14 cellular contexts compared by ENCODE assay signal in genomic region chr10:24891823-24892222, GRCh38.
DNase-seq lines count a peak whose midpoint lies in the region; ATAC-seq and TF ChIP-seq lines count a peak whose summit lies in the region.
"Had no signal": no experiment of that assay in that cellular context is flagged by ENCODE, and none has a peak within 500 bp of the region (broad histone marks: within the 10 kb centered on the region; RNA-seq: fewer than 3 reads in every experiment).

No MANE protein-coding gene starts in this region.

- in situ Hi-C loops in GM23248 (cut with MboI): no loop called here
- in situ Hi-C loops in mammary epithelial cell (cut with MboI; ENCODE audit: low sequenced_read_pairs in 2 of 2): no loop called here

- H3K27me3 ChIP-seq in GM23248 (replicated peaks; ENCODE audit: insufficient read depth): no peaks in the 10 kb centered on the region
- H3K27me3 ChIP-seq in mammary epithelial cell (ENCODE audit: insufficient read depth, low read length): no peaks in the 10 kb centered on the region
- H3K27me3 ChIP-seq in mesenchymal stem cell (ENCODE audit: control insufficient read depth in 1 of 2, insufficient read depth in 1 of 2, low read length in 2 of 2): no peaks in the 10 kb centered on the region
- no peaks in the 10 kb centered on the region for H3K27me3 ChIP-seq in prostate gland (replicated peaks; ENCODE audit: insufficient read depth)
- H3K27me3 ChIP-seq: neural progenitor cell had no signal

- no peak overlapping the region for H4K8ac ChIP-seq in mesenchymal stem cell (ENCODE audit: low read length)

- H2AFZ ChIP-seq in GM23248 (no peak overlapping the region), mammary epithelial cell (ENCODE audit: low read depth, low read length) (no peak overlapping the region), mesenchymal stem cell (ENCODE audit: low read depth, low read length) (no peak overlapping the region)
- H2AFZ ChIP-seq: neural progenitor cell had no signal

- ATAC-seq in GM18505 (IDR thresholded peaks at IDR 0.05; ENCODE audit: unreplicated experiment): no peak
- ATAC-seq in activated CD8-positive, alpha-beta memory T cell treated with anti-CD3 and anti-CD28 coated beads, Interleukin-2, amount 10 ng/mL, durations not matched to agents 7 days and 5 days: no peak
- ATAC-seq: activated T-cell treated with anti-CD3 and anti-CD28 coated beads, Interleukin-2, amount 50 U/mL, for 4 hours; left lobe of liver had no signal

- H3K36me3 ChIP-seq in GM23248 (ENCODE audit: low read depth) (no peaks in the 10 kb centered on the region), mammary epithelial cell (ENCODE audit: insufficient read depth, low read length) (no peaks in the 10 kb centered on the region), mesenchymal stem cell (ENCODE audit: control insufficient read depth in 1 of 2, insufficient read depth in 2 of 2, low read depth in 1 of 2, low read length in 2 of 2) (no peaks in the 10 kb centered on the region), prostate gland (no peaks in the 10 kb centered on the region)
- H3K36me3 ChIP-seq: neural progenitor cell had no signal

- TF ChIP-seq CTCF in mammary epithelial cell (conservative IDR thresholded peaks at IDR 0.05 in 1 of 2, IDR thresholded peaks at IDR 0.05 in 1 of 2; ENCODE audit: extremely low read depth in 1 of 2, insufficient read depth in 1 of 2, low read depth in 1 of 2, low read length in 2 of 2): no peak
- TF ChIP-seq CTCF in prostate gland (IDR thresholded peaks at IDR 0.05): no peak

- H3K27ac Mint-ChIP-seq in activated CD8-positive, alpha-beta memory T cell treated with anti-CD3 and anti-CD28 coated beads, Interleukin-2, amount 10 ng/mL, durations not matched to agents 7 days and 5 days: no peak overlapping the region
- H3K27ac Mint-ChIP-seq: neural progenitor cell had no signal

- CTCF ChIA-PET in mammary epithelial cell (lab: Charles Lee; ENCODE audit: low non-redundant PET): no interaction called here
- CTCF ChIA-PET in activated CD8-positive, alpha-beta memory T cell treated with anti-CD3 and anti-CD28 coated beads, Interleukin-2, amount 10 ng/mL, durations not matched to agents 7 days and 5 days (lab: Charles Lee): interaction anchor here (1.5 kb wide), 1 partner anchor 8 kb away, joined by 3 read pairs; no protein-coding TSS in a partner anchor

- H3K79me1 ChIP-seq in mesenchymal stem cell (replicated peaks; ENCODE audit: low read length, poor library complexity, severe bottlenecking): no peaks in the 10 kb centered on the region

- peaks cover 31% of the 10 kb centered on the region for H3K4me1 ChIP-seq in GM23248 (ENCODE audit: insufficient read depth)
- peaks cover 25% of the 10 kb centered on the region for H3K4me1 ChIP-seq in mammary epithelial cell (ENCODE audit: insufficient read depth, low read length)
- peaks cover 20% of the 10 kb centered on the region for H3K4me1 ChIP-seq in mesenchymal stem cell (ENCODE audit: control insufficient read depth, insufficient read depth, low read depth, low read length)
- H3K4me1 ChIP-seq in prostate gland (replicated peaks): no peaks in the 10 kb centered on the region
- H3K4me1 ChIP-seq: neural progenitor cell had no signal

- dilution Hi-C loops in mammary epithelial cell (cut with HindIII; ENCODE audit: low sequenced_read_pairs): no loop called here

- no peak overlapping the region for H4K91ac ChIP-seq in mesenchymal stem cell (ENCODE audit: low read length)

- BruUV-seq in mammary epithelial cell (replicated peaks; lab: Mats Ljungman, UMichigan): no TSS peak

- H2BK5ac ChIP-seq in mesenchymal stem cell (ENCODE audit: low read depth, low read length, poor library complexity, severe bottlenecking): no peak overlapping the region

- H3K4me3 Mint-ChIP-seq in activated CD8-positive, alpha-beta memory T cell treated with anti-CD3 and anti-CD28 coated beads, Interleukin-2, amount 10 ng/mL, durations not matched to agents 7 days and 5 days: no peak overlapping the region
- H3K4me3 Mint-ChIP-seq: activated T-cell treated with anti-CD3 and anti-CD28 coated beads, Interleukin-2, amount 50 U/mL, for 4 hours; neural progenitor cell had no signal

- H2BK12ac ChIP-seq in mesenchymal stem cell (ENCODE audit: low read length in 2 of 2): no peak overlapping the region

- H2BK120ac ChIP-seq in mesenchymal stem cell (ENCODE audit: low read depth, low read length): no peak overlapping the region

- no peak overlapping the region for H3K4me2 ChIP-seq in GM23248 (ENCODE audit: unreplicated experiment)
- H3K4me2 ChIP-seq in mammary epithelial cell (ENCODE audit: insufficient read depth, low read depth, low read length): no peak overlapping the region
- no peak overlapping the region for H3K4me2 ChIP-seq in mesenchymal stem cell (ENCODE audit: low read length, poor library complexity, severe bottlenecking)
- H3K4me2 ChIP-seq: neural progenitor cell had no signal

- H4K20me1 ChIP-seq in GM23248 (ENCODE audit: insufficient read depth) (no peaks in the 10 kb centered on the region), mammary epithelial cell (ENCODE audit: insufficient read depth, low read length) (no peaks in the 10 kb centered on the region)

- H2AK5ac ChIP-seq in mesenchymal stem cell (ENCODE audit: low read length, severe bottlenecking): no peak overlapping the region

- no peak overlapping the region for H3K14ac ChIP-seq in mesenchymal stem cell (ENCODE audit: low read length in 2 of 2)

- no peak overlapping the region for H2BK15ac ChIP-seq in mesenchymal stem cell (ENCODE audit: low read depth, poor library complexity, severe bottlenecking)

- intact Hi-C loops in mammary epithelial cell (cut with micrococcal nuclease): loop anchor here (2.0 kb wide), 1 partner anchor 19 kb away; no protein-coding TSS in a partner anchor
- intact Hi-C loops in prostate gland (cut with DNase I): no loop called here

- H3K27ac ChIP-seq in GM23248: no peak overlapping the region
- H3K27ac ChIP-seq in mammary epithelial cell (ENCODE audit: insufficient read depth, low read depth, low read length): no peak overlapping the region
- H3K27ac ChIP-seq in mesenchymal stem cell (ENCODE audit: low read length, poor library complexity, severe bottlenecking): peak overlapping the region; percentile 32
- no peak overlapping the region for H3K27ac ChIP-seq in prostate gland
- H3K27ac ChIP-seq: neural progenitor cell had no signal

- TF ChIP-seq POLR2A in prostate gland (IDR thresholded peaks at IDR 0.05) (no peak), GM18505 (IDR thresholded peaks at IDR 0.05; ENCODE audit: borderline replicate concordance, extremely low read depth, insufficient read depth, insufficient read length) (no peak)

- no peaks in the 10 kb centered on the region for H3K9me2 ChIP-seq in GM23248 (ENCODE audit: insufficient read depth)

- H3F3A ChIP-seq in GM23248 (ENCODE audit: insufficient read depth): no peaks in the 10 kb centered on the region

- peaks cover 57% of the 10 kb centered on the region for H3K4me1 Mint-ChIP-seq in activated CD8-positive, alpha-beta memory T cell treated with anti-CD3 and anti-CD28 coated beads, Interleukin-2, amount 10 ng/mL, durations not matched to agents 7 days and 5 days
- H3K4me1 Mint-ChIP-seq: neural progenitor cell had no signal

- H3K18ac ChIP-seq in mesenchymal stem cell (ENCODE audit: low read depth in 1 of 2, low read length in 2 of 2): no peak overlapping the region

- H3K27me3 Mint-ChIP-seq in activated CD8-positive, alpha-beta memory T cell treated with anti-CD3 and anti-CD28 coated beads, Interleukin-2, amount 10 ng/mL, durations not matched to agents 7 days and 5 days: no peaks in the 10 kb centered on the region

- no peak overlapping the region for H3K4ac ChIP-seq in mesenchymal stem cell (ENCODE audit: low read depth in 1 of 2, low read length in 2 of 2)

- H3K9me3 ChIP-seq in GM23248 (ENCODE audit: low read depth) (no peaks in the 10 kb centered on the region), mammary epithelial cell (replicated peaks; ENCODE audit: insufficient read depth, low read length) (no peaks in the 10 kb centered on the region), mesenchymal stem cell (ENCODE audit: control insufficient read depth, low read length) (no peaks in the 10 kb centered on the region), prostate gland (no peaks in the 10 kb centered on the region)

- H3K9me3 Mint-ChIP-seq in activated CD8-positive, alpha-beta memory T cell treated with anti-CD3 and anti-CD28 coated beads, Interleukin-2, amount 10 ng/mL, durations not matched to agents 7 days and 5 days (ENCODE audit: low read depth): no peaks in the 10 kb centered on the region
- H3K9me3 Mint-ChIP-seq: neural progenitor cell had no signal

- H3K4me3 ChIP-seq in GM23248 (no peak overlapping the region), mammary epithelial cell (replicated peaks in 1 of 3; ENCODE audit: insufficient read depth in 1 of 3, low read depth in 2 of 3, low read length in 3 of 3) (no peak overlapping the region), mesenchymal stem cell (ENCODE audit: insufficient read depth in 1 of 2, low read depth in 1 of 2, low read length in 2 of 2) (no peak overlapping the region), prostate gland (no peak overlapping the region)
- H3K4me3 ChIP-seq: neural progenitor cell had no signal

- DNase-seq in GM23248: peak; percentile 38
- DNase-seq in NCI-H446 treated with DMSO at 0.1 percent for 48 hours (lab: John Stamatoyannopoulos, UW): peak; percentile 69
- DNase-seq in mammary epithelial cell: peak; percentile 91
- no peak for DNase-seq in mesenchymal stem cell
- no peak for DNase-seq in prostate gland (ENCODE audit: low spot score)
- DNase-seq in activated CD8-positive, alpha-beta memory T cell treated with anti-CD3 and anti-CD28 coated beads, Interleukin-2, amount 10 ng/mL, durations not matched to agents 7 days and 5 days: no peak
- DNase-seq in NCI-H2081 treated with DMSO at 0.1 percent for 48 hours (lab: John Stamatoyannopoulos, UW): no peak
- DNase-seq: activated CD4-positive, CD25-positive, alpha-beta regulatory T cell; activated T-cell treated with anti-CD3 and anti-CD28 coated beads, Interleukin-2, amount 50 U/mL, for 4 hours; foreskin melanocyte; stimulated activated CD4-positive, alpha-beta T cell treated with anti-CD3 and anti-CD28 coated beads, Interleukin-15, amount 100 ng/mL, for 24 hours had no signal

- peaks cover 38% of the 10 kb centered on the region for H3K36me3 Mint-ChIP-seq in activated CD8-positive, alpha-beta memory T cell treated with anti-CD3 and anti-CD28 coated beads, Interleukin-2, amount 10 ng/mL, durations not matched to agents 7 days and 5 days
- H3K36me3 Mint-ChIP-seq: neural progenitor cell had no signal

- H3K79me2 ChIP-seq in GM23248 (ENCODE audit: insufficient read depth): no peaks in the 10 kb centered on the region
- H3K79me2 ChIP-seq in mammary epithelial cell (ENCODE audit: insufficient read depth, low read length): no peaks in the 10 kb centered on the region

- H3K9ac ChIP-seq in GM23248 (no peak overlapping the region), mammary epithelial cell (ENCODE audit: insufficient read depth, low read length) (no peak overlapping the region), mesenchymal stem cell (ENCODE audit: low read length) (no peak overlapping the region)
- H3K9ac ChIP-seq: neural progenitor cell had no signal

- H3K23ac ChIP-seq in mesenchymal stem cell (ENCODE audit: low read length in 2 of 2): no peak overlapping the region

- 88 to 93% methylated on average over 1 of the region's 1 CpG for WGBS in GM23248 (ENCODE audit: low coverage in 1 of 2, low lambda C conversion rate in 2 of 2, missing lambda C conversion rate in 2 of 2), 2 experiments
- 54% methylated on average over 1 of the region's 1 CpG for WGBS in mammary epithelial cell (ENCODE audit: low coverage, missing lambda C conversion rate)
- 80% methylated on average over 1 of the region's 1 CpG for WGBS in mesenchymal stem cell
- 87% methylated on average over 1 of the region's 1 CpG for WGBS in prostate gland

Comparison
In these comparisons a context has a peak if more than half of its experiments do, and no peak if none do; other contexts are left out.
1. DNase-seq: peak in GM23248 (single experiment), NCI-H446 treated with DMSO at 0.1 percent for 48 hours (single experiment) and mammary epithelial cell (single experiment); none in mesenchymal stem cell (single experiment), prostate gland (single experiment), activated CD8-positive, alpha-beta memory T cell treated with anti-CD3 and anti-CD28 coated beads, Interleukin-2, amount 10 ng/mL, durations not matched to agents 7 days and 5 days (single experiment) and NCI-H2081 treated with DMSO at 0.1 percent for 48 hours (single experiment).